ENCODE assay signal across 11 cellular contexts in genomic region chr12:20404576-20405346, GRCh38. TPM values are rescaled to one million over a fixed set of nuclear protein-coding genes. Genes with fewer than 3 reads are reported as not detected.
DNase-seq lines count a peak whose midpoint lies in the region; ATAC-seq and TF ChIP-seq lines count a peak whose summit lies in the region.
"Had no signal": no experiment of that assay in that cellular context is flagged by ENCODE, and none has a peak within 500 bp of the region (broad histone marks: within the 10 kb centered on the region; RNA-seq: fewer than 3 reads in every experiment).

No MANE protein-coding gene starts in this region.

- no peaks in the 10 kb centered on the region for H3K36me3 ChIP-seq in SJCRH30

- H3K9me3 Mint-ChIP-seq in stimulated activated naive B cell treated with anti-CD40 and anti-IgM and Interleukin-4, amounts not matched to agents 10 μg/mL and 1 μg/mL and 100 μg/mL, for 72 hours = no peaks in the 10 kb centered on the region

- DNase-seq in HT1080 (ENCODE audit: low read depth) (peak; percentile 24), SJCRH30 (peak; percentile 64 to 65), fibroblast of the conjunctiva (ENCODE audit: low read depth) (peak; percentile 13), activated gamma-delta T cell (lab: John Stamatoyannopoulos, UW) (no peak), HEK293T (ENCODE audit: extremely low spot score) (no peak)
- DNase-seq in stimulated activated naive B cell treated with anti-CD40 and anti-IgM and Interleukin-4, amounts not matched to agents 10 μg/mL and 1 μg/mL and 100 μg/mL, for 72 hours = no peak
- no peak for DNase-seq in activated T-cell treated with anti-CD3 and anti-CD28 coated beads, Interleukin-2, amount 50 U/mL, for 48 hours
- DNase-seq: activated CD4-positive, CD25-positive, alpha-beta regulatory T cell; KG1; NCI-H82; stimulated activated CD4-positive, alpha-beta T cell treated with anti-CD3 and anti-CD28 coated beads, Interleukin-2, amount 100 ng/mL, for 24 hours had no signal

- H3K4me3 ChIP-seq in SJCRH30 = no peak overlapping the region

- H3K36me3 Mint-ChIP-seq in stimulated activated naive B cell treated with anti-CD40 and anti-IgM and Interleukin-4, amounts not matched to agents 10 μg/mL and 1 μg/mL and 100 μg/mL, for 72 hours = no peaks in the 10 kb centered on the region

- no peak overlapping the region for H3K4me3 Mint-ChIP-seq in stimulated activated naive B cell treated with anti-CD40 and anti-IgM and Interleukin-4, amounts not matched to agents 10 μg/mL and 1 μg/mL and 100 μg/mL, for 72 hours

- no peaks in the 10 kb centered on the region for H3K27me3 Mint-ChIP-seq in stimulated activated naive B cell treated with anti-CD40 and anti-IgM and Interleukin-4, amounts not matched to agents 10 μg/mL and 1 μg/mL and 100 μg/mL, for 72 hours

- ATAC-seq in stimulated activated naive B cell treated with anti-CD40 and anti-IgM and Interleukin-4, amounts not matched to agents 10 μg/mL and 1 μg/mL and 100 μg/mL, for 72 hours (replicated peaks) = peak; percentile 76 to 79

- POLR2A ChIA-PET in HEK293T (lab: Yijun Ruan, JAX) = no interaction called here

- H3K27ac ChIP-seq in SJCRH30 = no peak overlapping the region

- CTCF ChIA-PET in HEK293T (lab: Yijun Ruan, JAX) = no interaction called here

- no peaks in the 10 kb centered on the region for H3K9me3 ChIP-seq in SJCRH30 (replicated peaks)

- H3K4me1 ChIP-seq in SJCRH30 = no peaks in the 10 kb centered on the region; the same call in 1 of the 2 replicates

- no peaks in the 10 kb centered on the region for H3K27me3 ChIP-seq in SJCRH30

- peak overlapping the region; percentile 20 for H3K27ac Mint-ChIP-seq in stimulated activated naive B cell treated with anti-CD40 and anti-IgM and Interleukin-4, amounts not matched to agents 10 μg/mL and 1 μg/mL and 100 μg/mL, for 72 hours

- peaks cover 8% of the 10 kb centered on the region in 2 donors for H3K4me1 Mint-ChIP-seq in stimulated activated naive B cell treated with anti-CD40 and anti-IgM and Interleukin-4, amounts not matched to agents 10 μg/mL and 1 μg/mL and 100 μg/mL, for 72 hours

TF ChIP-seq in HEK293T, 16 proteins besides CTCF, POLR2A, EP300 and RAD21:
- no peak for TF ChIP-seq FOXK2 (IDR thresholded peaks at IDR 0.05)
- TF ChIP-seq FOXM1 (IDR thresholded peaks at IDR 0.05; ENCODE audit: borderline replicate concordance) = no peak
- no peak for TF ChIP-seq ELF4 (IDR thresholded peaks at IDR 0.05)
- no peak for TF ChIP-seq LEF1 (IDR thresholded peaks at IDR 0.05; ENCODE audit: borderline replicate concordance)
- no peak for TF ChIP-seq NFRKB (IDR thresholded peaks at IDR 0.05)
- TF ChIP-seq TARDBP (IDR thresholded peaks at IDR 0.05) = no peak
- no peak for TF ChIP-seq FOXA1 (IDR thresholded peaks at IDR 0.05)
- no peak for TF ChIP-seq PKNOX1 (IDR thresholded peaks at IDR 0.05)

RNA-seq across cellular contexts. Expression of gene PDE3A, which starts 36.4 kb away (rescaled TPM):
- 0.40 and 0.43 TPM in 2 replicates for total RNA-seq in HT1080 (2014; rRNA removed; shearing (Covaris generic))
- 0.35 and 0.73 TPM in 2 replicates for polyA plus RNA-seq in HT1080 (2015; cell fraction: cytosol; rRNA removed)
- polyA plus RNA-seq in HT1080 (2015; cell fraction: nucleus; rRNA removed) = 1.1 and 1.2 TPM in 2 replicates
- total RNA-seq in SJCRH30 (2014; rRNA removed; shearing (Covaris generic)) = 3.5 and 4.0 TPM in 2 replicates

Comparison
In these comparisons a context has a peak if more than half of its experiments do, and no peak if none do; other contexts are left out.
1. DNase-seq: peak in HT1080 (single experiment), SJCRH30 (2 of 2) and fibroblast of the conjunctiva (single experiment); none in stimulated activated naive B cell treated with anti-CD40 and anti-IgM and Interleukin-4, amounts not matched to agents 10 μg/mL and 1 μg/mL and 100 μg/mL, for 72 hours (single experiment), activated T-cell treated with anti-CD3 and anti-CD28 coated beads, Interleukin-2, amount 50 U/mL, for 48 hours (0 of 2), activated gamma-delta T cell (single experiment) and HEK293T (single experiment).